ENCODE assay signal across 26 cellular contexts in genomic region chr4:73299548-73300280, GRCh38.
"Had no signal": no experiment of that assay in that cellular context is flagged by ENCODE, and none has a peak within 500 bp of the region (broad histone marks: within the 10 kb centered on the region; RNA-seq: fewer than 3 reads in every experiment).

No MANE protein-coding gene starts in this region.

- H3K4me3 ChIP-seq: coronary artery, esophagus squamous epithelium, gastrocnemius medialis, heart right ventricle, left lung, lower lobe of right lung, mucosa of descending colon had no signal

- DNase-seq: dermis blood vessel endothelial cell; effector CD8-positive, alpha-beta T cell; effector memory CD8-positive, alpha-beta T cell; endodermal cell; erythroblast; esophagus squamous epithelium; foreskin fibroblast; foreskin melanocyte; gastrocnemius medialis; glutamatergic neuron; head of caudate nucleus; heart right ventricle; hippocampal formation; left cardiac atrium; left ventricle myocardium superior; lower lobe of right lung; mesenchymal stem cell; mucosa of descending colon had no signal

- FAIRE-seq: colon, endometrium, islet of Langerhans, keratinocyte had no signal

- H3K9me3 ChIP-seq: esophagus squamous epithelium, gastrocnemius medialis had no signal

- ATAC-seq: effector memory CD8-positive, alpha-beta T cell; esophagus mucosa; gastrocnemius medialis; heart right ventricle; left cardiac atrium; left lung; left ventricle myocardium superior; lower lobe of right lung; mucosa of descending colon had no signal

- H3K27ac ChIP-seq: coronary artery, epithelial cell of prostate, esophagus squamous epithelium, gastrocnemius medialis, heart right ventricle, left lung, lower lobe of right lung had no signal

- H3K36me3 ChIP-seq: esophagus squamous epithelium, gastrocnemius medialis, heart right ventricle, left lung, lower lobe of right lung had no signal

- H3K27me3 ChIP-seq: esophagus squamous epithelium, gastrocnemius medialis, heart right ventricle, left lung had no signal

- H3K4me1 ChIP-seq: esophagus squamous epithelium, gastrocnemius medialis, heart right ventricle, left lung, lower lobe of right lung had no signal
